ENCODE assay signal across 1 cellular context in the genomic region with DNA sequence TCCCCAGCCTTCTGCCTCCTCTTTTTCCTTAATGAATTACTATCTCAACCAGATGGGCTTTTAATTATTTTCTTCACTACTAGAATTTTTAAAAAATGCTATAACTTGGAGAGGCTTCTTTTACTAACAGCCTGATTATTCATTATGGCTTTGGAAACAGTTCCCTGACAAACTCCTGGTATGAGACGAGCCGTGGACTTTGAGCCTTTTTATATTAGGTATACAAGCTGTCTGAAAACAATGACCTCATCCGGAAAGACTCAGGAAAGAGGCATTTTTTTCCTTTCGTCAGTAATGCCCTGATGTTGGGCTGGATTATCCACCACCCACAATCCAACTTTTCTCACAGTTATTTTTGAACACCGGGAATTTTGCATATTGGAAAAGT.
TF ChIP-seq lines count a peak whose summit lies in the region.

No MANE protein-coding gene starts in this region.

TF ChIP-seq in HepG2, 621 proteins besides CTCF, POLR2A, EP300 and RAD21 (continued from another document and continues in another):
- TF ChIP-seq ZFAT (CRISPR knock-in tag; conservative IDR thresholded peaks at IDR 0.05) (no peak), GATAD2A (CRISPR knock-in tag; IDR thresholded peaks at IDR 0.05) (peak; percentile 55; the same call in 1 of the 2 replicates), TMF1 (CRISPR knock-in tag; IDR thresholded peaks at IDR 0.05; ENCODE audit: low read depth) (no peak), FIP1L1 (IDR thresholded peaks at IDR 0.05; ENCODE audit: borderline replicate concordance, insufficient read depth, low read depth, low read length) (no peak), ZNF44 (CRISPR knock-in tag; IDR thresholded peaks at IDR 0.05) (no peak), HMG20B (CRISPR knock-in tag; conservative IDR thresholded peaks at IDR 0.05) (no peak), ARID2 (CRISPR knock-in tag; IDR thresholded peaks at IDR 0.05; ENCODE audit: borderline replicate concordance) (0 out of 2 replicates have a peak, but pooled peaks have one; percentile 11), NR2F6 (IDR thresholded peaks at IDR 0.05) (no peak), NR2F6 (CRISPR knock-in tag; IDR thresholded peaks at IDR 0.05) (no peak), TEAD3 (CRISPR knock-in tag; optimal IDR thresholded peaks at IDR 0.05; ENCODE audit: borderline replicate concordance) (peak; percentile 72), TRIM24 (CRISPR knock-in tag; IDR thresholded peaks at IDR 0.05) (no peak), TGIF2 (CRISPR knock-in tag; IDR thresholded peaks at IDR 0.05) (no peak), SIX4 (CRISPR knock-in tag; IDR thresholded peaks at IDR 0.05) (no peak), ZNF136 (CRISPR knock-in tag; IDR thresholded peaks at IDR 0.05; ENCODE audit: low read depth) (no peak), ELF1 (CRISPR knock-in tag; IDR thresholded peaks at IDR 0.05) (peak; percentile 31; the same call in 1 of the 2 replicates), PHB2 (IDR thresholded peaks at IDR 0.05; ENCODE audit: partially characterized antibody) (no peak), FOXA1 (IDR thresholded peaks at IDR 0.05) (no peak), FOXA1 (CRISPR knock-in tag; IDR thresholded peaks at IDR 0.05) (peak; percentile 56), BCL6 (CRISPR knock-in tag; IDR thresholded peaks at IDR 0.05) (0 out of 2 replicates have a peak, but pooled peaks have one; percentile 13), NCOR1 (IDR thresholded peaks at IDR 0.05; ENCODE audit: borderline replicate concordance, low read length) (peak; percentile 67; the same call in 1 of the 2 replicates)
- TF ChIP-seq, protein P1, sequence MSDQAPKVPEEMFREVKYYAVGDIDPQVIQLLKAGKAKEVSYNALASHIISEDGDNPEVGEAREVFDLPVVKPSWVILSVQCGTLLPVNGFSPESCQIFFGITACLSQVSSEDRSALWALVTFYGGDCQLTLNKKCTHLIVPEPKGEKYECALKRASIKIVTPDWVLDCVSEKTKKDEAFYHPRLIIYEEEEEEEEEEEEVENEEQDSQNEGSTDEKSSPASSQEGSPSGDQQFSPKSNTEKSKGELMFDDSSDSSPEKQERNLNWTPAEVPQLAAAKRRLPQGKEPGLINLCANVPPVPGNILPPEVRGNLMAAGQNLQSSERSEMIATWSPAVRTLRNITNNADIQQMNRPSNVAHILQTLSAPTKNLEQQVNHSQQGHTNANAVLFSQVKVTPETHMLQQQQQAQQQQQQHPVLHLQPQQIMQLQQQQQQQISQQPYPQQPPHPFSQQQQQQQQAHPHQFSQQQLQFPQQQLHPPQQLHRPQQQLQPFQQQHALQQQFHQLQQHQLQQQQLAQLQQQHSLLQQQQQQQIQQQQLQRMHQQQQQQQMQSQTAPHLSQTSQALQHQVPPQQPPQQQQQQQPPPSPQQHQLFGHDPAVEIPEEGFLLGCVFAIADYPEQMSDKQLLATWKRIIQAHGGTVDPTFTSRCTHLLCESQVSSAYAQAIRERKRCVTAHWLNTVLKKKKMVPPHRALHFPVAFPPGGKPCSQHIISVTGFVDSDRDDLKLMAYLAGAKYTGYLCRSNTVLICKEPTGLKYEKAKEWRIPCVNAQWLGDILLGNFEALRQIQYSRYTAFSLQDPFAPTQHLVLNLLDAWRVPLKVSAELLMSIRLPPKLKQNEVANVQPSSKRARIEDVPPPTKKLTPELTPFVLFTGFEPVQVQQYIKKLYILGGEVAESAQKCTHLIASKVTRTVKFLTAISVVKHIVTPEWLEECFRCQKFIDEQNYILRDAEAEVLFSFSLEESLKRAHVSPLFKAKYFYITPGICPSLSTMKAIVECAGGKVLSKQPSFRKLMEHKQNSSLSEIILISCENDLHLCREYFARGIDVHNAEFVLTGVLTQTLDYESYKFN (CRISPR knock-in tag; conservative IDR thresholded peaks at IDR 0.05), result peak; percentile 89
- TF ChIP-seq, protein P2, sequence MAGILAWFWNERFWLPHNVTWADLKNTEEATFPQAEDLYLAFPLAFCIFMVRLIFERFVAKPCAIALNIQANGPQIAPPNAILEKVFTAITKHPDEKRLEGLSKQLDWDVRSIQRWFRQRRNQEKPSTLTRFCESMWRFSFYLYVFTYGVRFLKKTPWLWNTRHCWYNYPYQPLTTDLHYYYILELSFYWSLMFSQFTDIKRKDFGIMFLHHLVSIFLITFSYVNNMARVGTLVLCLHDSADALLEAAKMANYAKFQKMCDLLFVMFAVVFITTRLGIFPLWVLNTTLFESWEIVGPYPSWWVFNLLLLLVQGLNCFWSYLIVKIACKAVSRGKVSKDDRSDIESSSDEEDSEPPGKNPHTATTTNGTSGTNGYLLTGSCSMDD (CRISPR knock-in tag; IDR thresholded peaks at IDR 0.05), result no peak
- TF ChIP-seq, protein P3, sequence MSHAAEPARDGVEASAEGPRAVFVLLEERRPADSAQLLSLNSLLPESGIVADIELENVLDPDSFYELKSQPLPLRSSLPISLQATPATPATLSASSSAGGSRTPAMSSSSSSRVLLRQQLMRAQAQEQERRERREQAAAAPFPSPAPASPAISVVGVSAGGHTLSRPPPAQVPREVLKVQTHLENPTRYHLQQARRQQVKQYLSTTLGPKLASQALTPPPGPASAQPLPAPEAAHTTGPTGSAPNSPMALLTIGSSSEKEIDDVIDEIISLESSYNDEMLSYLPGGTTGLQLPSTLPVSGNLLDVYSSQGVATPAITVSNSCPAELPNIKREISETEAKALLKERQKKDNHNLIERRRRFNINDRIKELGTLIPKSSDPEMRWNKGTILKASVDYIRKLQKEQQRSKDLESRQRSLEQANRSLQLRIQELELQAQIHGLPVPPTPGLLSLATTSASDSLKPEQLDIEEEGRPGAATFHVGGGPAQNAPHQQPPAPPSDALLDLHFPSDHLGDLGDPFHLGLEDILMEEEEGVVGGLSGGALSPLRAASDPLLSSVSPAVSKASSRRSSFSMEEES (CRISPR knock-in tag; IDR thresholded peaks at IDR 0.05), result no peak
- TF ChIP-seq, protein P4, sequence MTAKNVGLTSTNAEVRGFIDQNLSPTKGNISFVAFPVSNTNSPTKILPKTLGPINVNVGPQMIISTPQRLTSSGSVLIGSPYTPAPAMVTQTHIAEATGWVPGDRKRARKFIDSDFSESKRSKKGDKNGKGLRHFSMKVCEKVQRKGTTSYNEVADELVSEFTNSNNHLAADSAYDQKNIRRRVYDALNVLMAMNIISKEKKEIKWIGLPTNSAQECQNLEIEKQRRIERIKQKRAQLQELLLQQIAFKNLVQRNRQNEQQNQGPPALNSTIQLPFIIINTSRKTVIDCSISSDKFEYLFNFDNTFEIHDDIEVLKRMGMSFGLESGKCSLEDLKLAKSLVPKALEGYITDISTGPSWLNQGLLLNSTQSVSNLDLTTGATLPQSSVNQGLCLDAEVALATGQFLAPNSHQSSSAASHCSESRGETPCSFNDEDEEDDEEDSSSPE (CRISPR knock-in tag; IDR thresholded peaks at IDR 0.05), result no peak
- TF ChIP-seq, protein P5, sequence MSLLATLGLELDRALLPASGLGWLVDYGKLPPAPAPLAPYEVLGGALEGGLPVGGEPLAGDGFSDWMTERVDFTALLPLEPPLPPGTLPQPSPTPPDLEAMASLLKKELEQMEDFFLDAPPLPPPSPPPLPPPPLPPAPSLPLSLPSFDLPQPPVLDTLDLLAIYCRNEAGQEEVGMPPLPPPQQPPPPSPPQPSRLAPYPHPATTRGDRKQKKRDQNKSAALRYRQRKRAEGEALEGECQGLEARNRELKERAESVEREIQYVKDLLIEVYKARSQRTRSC (CRISPR knock-in tag; IDR thresholded peaks at IDR 0.05; ENCODE audit: low read depth), result no peak
- TF ChIP-seq, protein P6, sequence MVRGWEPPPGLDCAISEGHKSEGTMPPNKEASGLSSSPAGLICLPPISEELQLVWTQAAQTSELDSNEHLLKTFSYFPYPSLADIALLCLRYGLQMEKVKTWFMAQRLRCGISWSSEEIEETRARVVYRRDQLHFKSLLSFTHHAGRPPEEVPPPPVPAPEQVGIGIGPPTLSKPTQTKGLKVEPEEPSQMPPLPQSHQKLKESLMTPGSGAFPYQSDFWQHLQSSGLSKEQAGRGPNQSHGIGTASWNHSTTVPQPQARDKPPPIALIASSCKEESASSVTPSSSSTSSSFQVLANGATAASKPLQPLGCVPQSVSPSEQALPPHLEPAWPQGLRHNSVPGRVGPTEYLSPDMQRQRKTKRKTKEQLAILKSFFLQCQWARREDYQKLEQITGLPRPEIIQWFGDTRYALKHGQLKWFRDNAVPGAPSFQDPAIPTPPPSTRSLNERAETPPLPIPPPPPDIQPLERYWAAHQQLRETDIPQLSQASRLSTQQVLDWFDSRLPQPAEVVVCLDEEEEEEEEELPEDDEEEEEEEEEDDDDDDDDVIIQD (CRISPR knock-in tag; IDR thresholded peaks at IDR 0.05; ENCODE audit: low read depth), result peak; percentile 47; the same call in 1 of the 2 replicates
- TF ChIP-seq, protein P7, sequence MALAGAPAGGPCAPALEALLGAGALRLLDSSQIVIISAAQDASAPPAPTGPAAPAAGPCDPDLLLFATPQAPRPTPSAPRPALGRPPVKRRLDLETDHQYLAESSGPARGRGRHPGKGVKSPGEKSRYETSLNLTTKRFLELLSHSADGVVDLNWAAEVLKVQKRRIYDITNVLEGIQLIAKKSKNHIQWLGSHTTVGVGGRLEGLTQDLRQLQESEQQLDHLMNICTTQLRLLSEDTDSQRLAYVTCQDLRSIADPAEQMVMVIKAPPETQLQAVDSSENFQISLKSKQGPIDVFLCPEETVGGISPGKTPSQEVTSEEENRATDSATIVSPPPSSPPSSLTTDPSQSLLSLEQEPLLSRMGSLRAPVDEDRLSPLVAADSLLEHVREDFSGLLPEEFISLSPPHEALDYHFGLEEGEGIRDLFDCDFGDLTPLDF (CRISPR knock-in tag; IDR thresholded peaks at IDR 0.05), result no peak
- TF ChIP-seq, protein P8, sequence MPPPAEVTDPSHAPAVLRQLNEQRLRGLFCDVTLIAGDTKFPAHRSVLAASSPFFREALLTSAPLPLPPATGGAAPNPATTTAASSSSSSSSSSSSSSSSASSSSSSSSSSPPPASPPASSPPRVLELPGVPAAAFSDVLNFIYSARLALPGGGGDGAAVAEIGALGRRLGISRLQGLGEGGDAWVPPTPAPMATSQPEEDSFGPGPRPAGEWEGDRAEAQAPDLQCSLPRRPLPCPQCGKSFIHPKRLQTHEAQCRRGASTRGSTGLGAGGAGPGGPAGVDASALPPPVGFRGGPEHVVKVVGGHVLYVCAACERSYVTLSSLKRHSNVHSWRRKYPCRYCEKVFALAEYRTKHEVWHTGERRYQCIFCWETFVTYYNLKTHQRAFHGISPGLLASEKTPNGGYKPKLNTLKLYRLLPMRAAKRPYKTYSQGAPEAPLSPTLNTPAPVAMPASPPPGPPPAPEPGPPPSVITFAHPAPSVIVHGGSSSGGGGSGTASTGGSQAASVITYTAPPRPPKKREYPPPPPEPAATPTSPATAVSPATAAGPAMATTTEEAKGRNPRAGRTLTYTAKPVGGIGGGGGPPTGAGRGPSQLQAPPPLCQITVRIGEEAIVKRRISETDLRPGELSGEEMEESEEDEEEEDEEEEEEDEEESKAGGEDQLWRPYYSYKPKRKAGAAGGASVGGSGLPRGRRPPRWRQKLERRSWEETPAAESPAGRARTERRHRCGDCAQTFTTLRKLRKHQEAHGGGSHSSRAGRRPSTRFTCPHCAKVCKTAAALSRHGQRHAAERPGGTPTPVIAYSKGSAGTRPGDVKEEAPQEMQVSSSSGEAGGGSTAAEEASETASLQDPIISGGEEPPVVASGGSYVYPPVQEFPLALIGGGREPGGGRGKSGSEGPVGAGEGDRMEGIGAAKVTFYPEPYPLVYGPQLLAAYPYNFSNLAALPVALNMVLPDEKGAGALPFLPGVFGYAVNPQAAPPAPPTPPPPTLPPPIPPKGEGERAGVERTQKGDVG (CRISPR knock-in tag; IDR thresholded peaks at IDR 0.05; ENCODE audit: borderline replicate concordance), result no peak
- TF ChIP-seq, protein P9, sequence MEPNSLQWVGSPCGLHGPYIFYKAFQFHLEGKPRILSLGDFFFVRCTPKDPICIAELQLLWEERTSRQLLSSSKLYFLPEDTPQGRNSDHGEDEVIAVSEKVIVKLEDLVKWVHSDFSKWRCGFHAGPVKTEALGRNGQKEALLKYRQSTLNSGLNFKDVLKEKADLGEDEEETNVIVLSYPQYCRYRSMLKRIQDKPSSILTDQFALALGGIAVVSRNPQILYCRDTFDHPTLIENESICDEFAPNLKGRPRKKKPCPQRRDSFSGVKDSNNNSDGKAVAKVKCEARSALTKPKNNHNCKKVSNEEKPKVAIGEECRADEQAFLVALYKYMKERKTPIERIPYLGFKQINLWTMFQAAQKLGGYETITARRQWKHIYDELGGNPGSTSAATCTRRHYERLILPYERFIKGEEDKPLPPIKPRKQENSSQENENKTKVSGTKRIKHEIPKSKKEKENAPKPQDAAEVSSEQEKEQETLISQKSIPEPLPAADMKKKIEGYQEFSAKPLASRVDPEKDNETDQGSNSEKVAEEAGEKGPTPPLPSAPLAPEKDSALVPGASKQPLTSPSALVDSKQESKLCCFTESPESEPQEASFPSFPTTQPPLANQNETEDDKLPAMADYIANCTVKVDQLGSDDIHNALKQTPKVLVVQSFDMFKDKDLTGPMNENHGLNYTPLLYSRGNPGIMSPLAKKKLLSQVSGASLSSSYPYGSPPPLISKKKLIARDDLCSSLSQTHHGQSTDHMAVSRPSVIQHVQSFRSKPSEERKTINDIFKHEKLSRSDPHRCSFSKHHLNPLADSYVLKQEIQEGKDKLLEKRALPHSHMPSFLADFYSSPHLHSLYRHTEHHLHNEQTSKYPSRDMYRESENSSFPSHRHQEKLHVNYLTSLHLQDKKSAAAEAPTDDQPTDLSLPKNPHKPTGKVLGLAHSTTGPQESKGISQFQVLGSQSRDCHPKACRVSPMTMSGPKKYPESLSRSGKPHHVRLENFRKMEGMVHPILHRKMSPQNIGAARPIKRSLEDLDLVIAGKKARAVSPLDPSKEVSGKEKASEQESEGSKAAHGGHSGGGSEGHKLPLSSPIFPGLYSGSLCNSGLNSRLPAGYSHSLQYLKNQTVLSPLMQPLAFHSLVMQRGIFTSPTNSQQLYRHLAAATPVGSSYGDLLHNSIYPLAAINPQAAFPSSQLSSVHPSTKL (CRISPR knock-in tag; IDR thresholded peaks at IDR 0.05), result peak; percentile 63; the same call in 1 of the 2 replicates
- TF ChIP-seq, protein P10, sequence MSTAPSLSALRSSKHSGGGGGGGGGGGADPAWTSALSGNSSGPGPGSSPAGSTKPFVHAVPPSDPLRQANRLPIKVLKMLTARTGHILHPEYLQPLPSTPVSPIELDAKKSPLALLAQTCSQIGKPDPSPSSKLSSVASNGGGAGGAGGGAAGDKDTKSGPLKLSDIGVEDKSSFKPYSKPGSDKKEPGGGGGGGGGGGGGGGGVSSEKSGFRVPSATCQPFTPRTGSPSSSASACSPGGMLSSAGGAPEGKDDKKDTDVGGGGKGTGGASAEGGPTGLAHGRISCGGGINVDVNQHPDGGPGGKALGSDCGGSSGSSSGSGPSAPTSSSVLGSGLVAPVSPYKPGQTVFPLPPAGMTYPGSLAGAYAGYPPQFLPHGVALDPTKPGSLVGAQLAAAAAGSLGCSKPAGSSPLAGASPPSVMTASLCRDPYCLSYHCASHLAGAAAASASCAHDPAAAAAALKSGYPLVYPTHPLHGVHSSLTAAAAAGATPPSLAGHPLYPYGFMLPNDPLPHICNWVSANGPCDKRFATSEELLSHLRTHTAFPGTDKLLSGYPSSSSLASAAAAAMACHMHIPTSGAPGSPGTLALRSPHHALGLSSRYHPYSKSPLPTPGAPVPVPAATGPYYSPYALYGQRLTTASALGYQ (CRISPR knock-in tag; IDR thresholded peaks at IDR 0.05), result no peak
